ENCODE assay signal across 8 cellular contexts in the genomic region with DNA sequence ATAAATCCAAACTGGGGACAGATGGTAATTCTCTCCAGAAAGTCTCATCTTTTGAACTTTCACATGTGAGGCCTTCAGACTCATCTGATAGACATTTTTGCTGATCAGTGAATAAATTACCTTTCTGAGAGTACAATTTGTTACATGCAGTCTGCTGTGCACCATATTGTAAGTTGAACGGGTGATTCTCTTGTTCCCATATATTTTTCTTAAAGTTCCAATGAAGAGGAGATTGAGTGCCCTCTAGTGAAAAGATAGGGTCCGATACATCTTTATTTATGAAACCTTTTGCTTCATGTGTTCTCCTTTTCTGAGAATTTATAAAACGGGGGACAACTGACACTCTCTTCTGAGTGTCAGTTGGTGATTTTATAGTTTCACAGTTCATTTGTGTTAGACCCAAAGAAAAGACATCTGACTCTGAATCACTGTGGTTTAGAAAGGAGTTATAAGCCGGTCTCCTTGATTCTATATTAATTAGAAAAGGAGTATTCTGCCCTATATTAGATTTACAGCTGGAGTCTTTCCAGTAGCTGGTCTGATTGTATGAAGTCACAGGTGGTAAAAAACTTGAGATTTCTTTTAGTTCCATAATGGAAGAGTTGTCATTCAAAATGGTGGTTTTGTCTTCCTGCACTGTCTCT. TPM values are rescaled to one million over a fixed set of nuclear protein-coding genes. Genes with fewer than 3 reads are reported as not detected.
DNase-seq lines count a peak whose midpoint lies in the region; ATAC-seq and TF ChIP-seq lines count a peak whose summit lies in the region.

No MANE protein-coding gene starts in this region.

- 23 to 26% methylated on average over 4 of the region's 4 CpGs for WGBS in body of pancreas, 2 donors

- no peaks in the 10 kb centered on the region for H3K9me3 Mint-ChIP-seq in activated T-cell treated with anti-CD3 and anti-CD28 coated beads, Interleukin-2, amount 50 U/mL, for 72 hours
- no peaks in the 10 kb centered on the region for H3K9me3 Mint-ChIP-seq in naive B cell

- no peaks in the 10 kb centered on the region for H3K36me3 ChIP-seq in body of pancreas (replicated peaks in 1 of 2; ENCODE audit: insufficient read depth in 1 of 2, low read depth in 2 of 2)

- no peak for DNase-seq in activated T-cell treated with anti-CD3 and anti-CD28 coated beads, Interleukin-2, amount 50 U/mL, for 72 hours
- DNase-seq in activated T-cell treated with anti-CD3 and anti-CD28 coated beads, Interleukin-2, amount 50 U/mL, for 1 hour: no peak
- DNase-seq in NCI-H1694 (lab: John Stamatoyannopoulos, UW) (peak; percentile 14), body of pancreas (no peak), naive B cell (peak; percentile 2), NCI-H226 (no peak)

- no peaks in the 10 kb centered on the region for H3K27me3 ChIP-seq in body of pancreas

- no peaks in the 10 kb centered on the region for H3K9me3 ChIP-seq in body of pancreas

- ATAC-seq in activated T-cell treated with anti-CD3 and anti-CD28 coated beads, Interleukin-2, amount 50 U/mL, for 72 hours (replicated peaks in 1 of 2): no peak
- no peak for ATAC-seq in body of pancreas
- ATAC-seq in naive B cell (ENCODE audit: low read depth in 2 of 2): peak; percentile 20 to 32
- ATAC-seq in HG02759 (IDR thresholded peaks at IDR 0.05; ENCODE audit: unreplicated experiment): no peak
- no peak for ATAC-seq in GM21786 (IDR thresholded peaks at IDR 0.05; ENCODE audit: unreplicated experiment)

- H3K27ac ChIP-seq in body of pancreas: no peak overlapping the region

- H3K36me3 Mint-ChIP-seq in activated T-cell treated with anti-CD3 and anti-CD28 coated beads, Interleukin-2, amount 50 U/mL, for 72 hours (ENCODE audit: insufficient read depth in 2 of 2): no peaks in the 10 kb centered on the region
- H3K36me3 Mint-ChIP-seq in naive B cell: peaks cover 0 to 5% of the 10 kb centered on the region in 2 donors

- no peak for TF ChIP-seq POLR2A in body of pancreas (IDR thresholded peaks at IDR 0.05)

- intact Hi-C loops in body of pancreas (cut with DNase I): no loop called here

- no peak overlapping the region for H3K4me3 ChIP-seq in body of pancreas

- peak overlapping the region; percentile 28 for H3K27ac Mint-ChIP-seq in activated T-cell treated with anti-CD3 and anti-CD28 coated beads, Interleukin-2, amount 50 U/mL, for 72 hours
- peak overlapping the region in 2 of 6 donors; percentile 22 to 41 for H3K27ac Mint-ChIP-seq in naive B cell

- no peaks in the 10 kb centered on the region for H3K27me3 Mint-ChIP-seq in activated T-cell treated with anti-CD3 and anti-CD28 coated beads, Interleukin-2, amount 50 U/mL, for 72 hours (ENCODE audit: low read depth)
- H3K27me3 Mint-ChIP-seq in naive B cell: no peaks in the 10 kb centered on the region

- H3K4me1 Mint-ChIP-seq in activated T-cell treated with anti-CD3 and anti-CD28 coated beads, Interleukin-2, amount 50 U/mL, for 72 hours (ENCODE audit: low read depth): no peaks in the 10 kb centered on the region
- H3K4me1 Mint-ChIP-seq in naive B cell: no peaks in the 10 kb centered on the region

- H3K4me1 ChIP-seq in body of pancreas: no peaks in the 10 kb centered on the region

- peak in 6 of 7 experiments; percentile 30 to 48 (median 44) for TF ChIP-seq CTCF in body of pancreas (IDR thresholded peaks at IDR 0.05)

- no peak overlapping the region for H3K4me3 Mint-ChIP-seq in activated T-cell treated with anti-CD3 and anti-CD28 coated beads, Interleukin-2, amount 50 U/mL, for 72 hours
- no peak overlapping the region for H3K4me3 Mint-ChIP-seq in naive B cell

RNA-seq across cellular contexts. Expression of a gene that starts 30.4 kb away (rescaled TPM):
- 10 to 100 TPM; 17.2 to 24.7 TPM for total RNA-seq in activated T-cell treated with anti-CD3 and anti-CD28 coated beads, Interleukin-2, amount 50 U/mL, for 72 hours
- total RNA-seq in body of pancreas: 10 to 100 TPM in 1 of 2 donors, 1 to 10 TPM in 1; 5.9 to 16.6 TPM
- 10 to 100 TPM; 24.6 to 35.9 (median 28.8) TPM for polyA plus RNA-seq in naive B cell (ENCODE audit: low read depth in 6 of 6)

Comparison
In these comparisons a context has a peak if more than half of its experiments do, and no peak if none do; other contexts are left out.
1. ATAC-seq: peak in naive B cell (2 of 2); none in activated T-cell treated with anti-CD3 and anti-CD28 coated beads, Interleukin-2, amount 50 U/mL, for 72 hours (0 of 2), body of pancreas (single experiment), HG02759 (single experiment) and GM21786 (single experiment).
2. DNase-seq: peak in NCI-H1694 (single experiment) and naive B cell (single experiment); none in activated T-cell treated with anti-CD3 and anti-CD28 coated beads, Interleukin-2, amount 50 U/mL, for 72 hours (0 of 2), activated T-cell treated with anti-CD3 and anti-CD28 coated beads, Interleukin-2, amount 50 U/mL, for 1 hour (single experiment), body of pancreas (0 of 4) and NCI-H226 (single experiment).